ENCODE assay signal across 1 cellular context in genomic region chr14:77642407-77642806, GRCh38.
TF ChIP-seq lines count a peak whose summit lies in the region.

No MANE protein-coding gene starts in this region.

TF ChIP-seq in IMR-90, 13 proteins besides CTCF, POLR2A, EP300 and RAD21 (continued from another document):
- TF ChIP-seq NFE2L2 (IDR thresholded peaks at IDR 0.05; ENCODE audit: low read depth, low read length): no peak
- no peak for TF ChIP-seq CHD1 (IDR thresholded peaks at IDR 0.05; ENCODE audit: low read depth, low read length)
- no peak for TF ChIP-seq MAZ (IDR thresholded peaks at IDR 0.05; ENCODE audit: borderline replicate concordance, low read depth, low read length)
- TF ChIP-seq RFX5 (IDR thresholded peaks at IDR 0.05; ENCODE audit: low read depth, low read length): no peak
- TF ChIP-seq ELK1 (IDR thresholded peaks at IDR 0.05; ENCODE audit: borderline replicate concordance, low read depth, low read length): no peak
- TF ChIP-seq MXI1 (IDR thresholded peaks at IDR 0.05; ENCODE audit: borderline replicate concordance, low read depth, low read length): no peak
- TF ChIP-seq SMC3 (IDR thresholded peaks at IDR 0.05; ENCODE audit: low read depth, low read length): no peak
- TF ChIP-seq USF2 (IDR thresholded peaks at IDR 0.05; ENCODE audit: low read depth, low read length): no peak
